Comparison of ENCODE assay signal across 29 cellular contexts in the genomic region with DNA sequence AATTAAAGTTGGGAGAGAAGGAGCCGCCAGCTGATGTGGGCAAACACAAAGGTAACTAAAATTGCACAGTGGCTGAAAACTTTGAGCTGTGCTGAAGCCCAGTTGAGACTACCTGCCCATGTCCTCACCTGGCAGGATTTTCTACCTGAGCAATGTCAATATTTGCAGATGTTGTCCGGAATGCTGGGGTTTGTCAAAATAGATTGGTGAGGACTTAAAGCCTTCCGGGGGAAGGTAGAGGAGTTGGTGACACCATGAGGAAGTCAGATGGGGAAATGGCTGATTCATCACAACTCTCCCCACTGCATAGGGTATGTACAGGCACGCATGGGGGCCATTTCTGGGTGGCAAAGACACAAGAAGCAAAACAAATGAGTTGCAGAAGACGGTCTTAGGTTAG.
"Had no signal": no experiment of that assay in that cellular context is flagged by ENCODE, and none has a peak within 500 bp of the region (broad histone marks: within the 10 kb centered on the region; RNA-seq: fewer than 3 reads in every experiment).

No MANE protein-coding gene starts in this region.

- DNase-seq: activated CD4-positive, alpha-beta T cell treated with anti-CD3 and anti-CD28 coated beads for 4 hours; activated CD4-positive, alpha-beta T cell treated with anti-CD3 and anti-CD28 coated beads, Interleukin-2, amount 50 U/mL, for 4 hours; activated effector memory CD4-positive, alpha-beta T cell treated with Interleukin-2 at 50 U/mL for 16 hours; activated naive CD4-positive, alpha-beta T cell treated with Interleukin-2 at 50 U/mL for 16 hours; activated T-cell treated with anti-CD3 and anti-CD28 coated beads for 4 hours; activated T-cell treated with anti-CD3 and anti-CD28 coated beads, Interleukin-2, amount 50 U/mL, for 72 hours; adrenal gland; aorta; body of pancreas; cerebellar nuclear complex; colonic mucosa; effector CD8-positive, alpha-beta T cell; erythroblast; head of caudate nucleus; hypothalamus; immature natural killer cell; kidney; mesenchymal stem cell; natural killer cell; spleen; stimulated activated CD4-positive, alpha-beta T cell treated with anti-CD3 and anti-CD28 coated beads, Interleukin-2, amount 100 ng/mL, for 48 hours; stimulated activated naive CD4-positive, alpha-beta T cell treated with Interleukin-2 at 50 U/mL for 16 hours; T-helper 1 cell had no signal

- H3K9me3 Mint-ChIP-seq: T-helper 2 cell treated with Interferon-gamma antibody and Interleukin-4, amounts not matched to agents 5 μg/mL and 100 μg/mL, for 36 hours had no signal

- H3K36me3 Mint-ChIP-seq: activated naive CD8-positive, alpha-beta T cell; immature natural killer cell; natural killer cell had no signal

- H3K4me3 Mint-ChIP-seq: activated naive CD8-positive, alpha-beta T cell; activated T-cell treated with anti-CD3 and anti-CD28 coated beads, Interleukin-2, amount 50 U/mL, for 72 hours; immature natural killer cell; natural killer cell; T-helper 2 cell treated with Interferon-gamma antibody and Interleukin-4, amounts not matched to agents 5 μg/mL and 100 μg/mL, for 36 hours had no signal

- H3K4me3 ChIP-seq: adrenal gland, body of pancreas, cardiac muscle cell, colonic mucosa, right atrium auricular region, spleen, tibial nerve had no signal

- FAIRE-seq: kidney, urothelium cell line had no signal

- H3K4me1 Mint-ChIP-seq: immature natural killer cell, natural killer cell had no signal

- H3K27ac ChIP-seq: adrenal gland, body of pancreas, cardiac muscle cell, colonic mucosa, right atrium auricular region, spleen, tibial nerve had no signal

- H3K27ac Mint-ChIP-seq: activated naive CD8-positive, alpha-beta T cell; activated T-cell treated with anti-CD3 and anti-CD28 coated beads, Interleukin-2, amount 50 U/mL, for 72 hours; immature natural killer cell; natural killer cell; T-helper 2 cell treated with Interferon-gamma antibody and Interleukin-4, amounts not matched to agents 5 μg/mL and 100 μg/mL, for 36 hours had no signal

- H3K36me3 ChIP-seq: adrenal gland, cardiac muscle cell, colonic mucosa, right atrium auricular region, spleen, tibial nerve had no signal

- H3K27me3 ChIP-seq: adrenal gland, body of pancreas, cardiac muscle cell, colonic mucosa, right atrium auricular region, tibial nerve had no signal

- ATAC-seq: activated T-cell treated with anti-CD3 and anti-CD28 coated beads, Interleukin-2, amount 50 U/mL, for 72 hours; body of pancreas; natural killer cell had no signal
